28 cellular contexts compared by ENCODE assay signal in genomic region chrX:133305348-133305747, GRCh38.
"Had no signal": no experiment of that assay in that cellular context is flagged by ENCODE, and none has a peak within 500 bp of the region (broad histone marks: within the 10 kb centered on the region; RNA-seq: fewer than 3 reads in every experiment).

No MANE protein-coding gene starts in this region.

- H3K27me3 ChIP-seq: ovary, stomach, thyroid gland, tibial nerve, upper lobe of left lung, vagina had no signal

- H3K27ac Mint-ChIP-seq: naive thymus-derived CD8-positive, alpha-beta T cell; natural killer cell treated with Interleukin-12 subunit alpha and Interleukin-12 subunit beta and Interleukin-15 and Interleukin-18, amount 100 ng/mL, for 72 hours; progenitor cell of endocrine pancreas; stimulated activated effector memory CD8-positive, alpha-beta T cell treated with anti-CD3 and anti-CD28 coated beads, Interleukin-12 subunit alpha, Interleukin-12 subunit beta, amount 100 ng/mL, for 72 hours; stimulated activated naive B cell treated with anti-CD40 and anti-IgM and Interleukin-4, amounts not matched to agents 10 μg/mL and 1 μg/mL and 100 μg/mL, for 72 hours; stimulated activated naive CD8-positive, alpha-beta T cell treated with anti-CD3 and anti-CD28 coated beads, Interleukin-15, Interleukin-2, amounts not matched to agents 100 ng/mL and 50 ng/mL, for 24 hours had no signal

- H3K4me3 Mint-ChIP-seq: naive thymus-derived CD8-positive, alpha-beta T cell; natural killer cell treated with Interleukin-12 subunit alpha and Interleukin-12 subunit beta and Interleukin-15 and Interleukin-18, amount 100 ng/mL, for 72 hours; nephron progenitor cell; neural crest cell; stimulated activated effector memory CD8-positive, alpha-beta T cell treated with anti-CD3 and anti-CD28 coated beads, Interleukin-12 subunit alpha, Interleukin-12 subunit beta, amount 100 ng/mL, for 72 hours; stimulated activated naive B cell treated with anti-CD40 and anti-IgM and Interleukin-4, amounts not matched to agents 10 μg/mL and 1 μg/mL and 100 μg/mL, for 72 hours; stimulated activated naive CD8-positive, alpha-beta T cell treated with anti-CD3 and anti-CD28 coated beads, Interleukin-15, Interleukin-2, amounts not matched to agents 100 ng/mL and 50 ng/mL, for 24 hours had no signal

- H3K36me3 ChIP-seq: ovary, spleen, thoracic aorta, thyroid gland, tibial nerve, upper lobe of left lung, vagina had no signal

- H3K4me1 Mint-ChIP-seq: naive thymus-derived CD8-positive, alpha-beta T cell; neural crest cell; stimulated activated effector memory CD8-positive, alpha-beta T cell treated with anti-CD3 and anti-CD28 coated beads, Interleukin-12 subunit alpha, Interleukin-12 subunit beta, amount 100 ng/mL, for 72 hours; stimulated activated naive B cell treated with anti-CD40 and anti-IgM and Interleukin-4, amounts not matched to agents 10 μg/mL and 1 μg/mL and 100 μg/mL, for 72 hours had no signal

- H2AFZ ChIP-seq: parathyroid adenoma had no signal

- H3K27ac ChIP-seq: ovary, parathyroid adenoma, psoas muscle, skin epidermis, spleen, stomach, thoracic aorta, thyroid gland, tibial nerve, upper lobe of left lung, vagina had no signal

- H3K4me3 ChIP-seq: ovary, psoas muscle, skin epidermis, smooth muscle cell, spleen, stomach, thoracic aorta, thyroid gland, tibial nerve, upper lobe of left lung, vagina had no signal

- H3K79me2 ChIP-seq: parathyroid adenoma had no signal

- H3K4me1 ChIP-seq: parathyroid adenoma, spleen, thyroid gland, upper lobe of left lung, vagina had no signal

- H3K36me3 Mint-ChIP-seq: naive thymus-derived CD8-positive, alpha-beta T cell; natural killer cell treated with Interleukin-12 subunit alpha and Interleukin-12 subunit beta and Interleukin-15 and Interleukin-18, amount 100 ng/mL, for 72 hours; stimulated activated effector memory CD8-positive, alpha-beta T cell treated with anti-CD3 and anti-CD28 coated beads, Interleukin-12 subunit alpha, Interleukin-12 subunit beta, amount 100 ng/mL, for 72 hours; stimulated activated naive B cell treated with anti-CD40 and anti-IgM and Interleukin-4, amounts not matched to agents 10 μg/mL and 1 μg/mL and 100 μg/mL, for 72 hours had no signal

- H3K9ac ChIP-seq: parathyroid adenoma had no signal

- DNase-seq: naive thymus-derived CD8-positive, alpha-beta T cell; nephron progenitor cell; occipital lobe; ovary; psoas muscle; right cardiac atrium; spleen; stimulated activated CD4-positive, alpha-beta T cell treated with anti-CD3 and anti-CD28 coated beads, Interleukin-12 subunit alpha, Interleukin-12 subunit beta, amount 100 ng/mL, for 4 hours; stimulated activated CD4-positive, alpha-beta T cell treated with anti-CD3 and anti-CD28 coated beads, Interleukin-1b, Interleukin-23, amount 100 ng/mL, for 48 hours; stimulated activated CD4-positive, alpha-beta T cell treated with anti-CD3 and anti-CD28 coated beads, Interleukin-4, amount 100 ng/mL, for 1 hour; stimulated activated naive B cell treated with anti-CD40 and anti-IgM and Interleukin-4, amounts not matched to agents 10 μg/mL and 1 μg/mL and 100 μg/mL, for 72 hours; stimulated activated naive CD4-positive, alpha-beta T cell treated with Interleukin-2 at 50 U/mL for 16 hours; stomach; thyroid gland; trophoblast cell; upper lobe of left lung had no signal

- H3K4me2 ChIP-seq: smooth muscle cell had no signal

- H3K9me3 Mint-ChIP-seq: naive thymus-derived CD8-positive, alpha-beta T cell; natural killer cell treated with Interleukin-12 subunit alpha and Interleukin-12 subunit beta and Interleukin-15 and Interleukin-18, amount 100 ng/mL, for 72 hours; nephron progenitor cell; neural crest cell; stimulated activated effector memory CD8-positive, alpha-beta T cell treated with anti-CD3 and anti-CD28 coated beads, Interleukin-12 subunit alpha, Interleukin-12 subunit beta, amount 100 ng/mL, for 72 hours; stimulated activated naive CD8-positive, alpha-beta T cell treated with anti-CD3 and anti-CD28 coated beads, Interleukin-15, Interleukin-2, amounts not matched to agents 100 ng/mL and 50 ng/mL, for 24 hours had no signal

- H3K9me3 ChIP-seq: ovary, psoas muscle, spleen, stomach, thoracic aorta, thyroid gland, tibial nerve, upper lobe of left lung, vagina had no signal

- ATAC-seq: naive thymus-derived CD8-positive, alpha-beta T cell; natural killer cell treated with Interleukin-12 subunit alpha and Interleukin-12 subunit beta and Interleukin-15 and Interleukin-18, amount 100 ng/mL, for 72 hours; psoas muscle; right cardiac atrium; sciatic nerve; stimulated activated effector memory CD8-positive, alpha-beta T cell treated with anti-CD3 and anti-CD28 coated beads, Interleukin-12 subunit alpha, Interleukin-12 subunit beta, amount 100 ng/mL, for 72 hours; stimulated activated naive B cell treated with anti-CD40 and anti-IgM and Interleukin-4, amounts not matched to agents 10 μg/mL and 1 μg/mL and 100 μg/mL, for 72 hours had no signal
